1 cellular context compared by ENCODE assay signal in the genomic region with DNA sequence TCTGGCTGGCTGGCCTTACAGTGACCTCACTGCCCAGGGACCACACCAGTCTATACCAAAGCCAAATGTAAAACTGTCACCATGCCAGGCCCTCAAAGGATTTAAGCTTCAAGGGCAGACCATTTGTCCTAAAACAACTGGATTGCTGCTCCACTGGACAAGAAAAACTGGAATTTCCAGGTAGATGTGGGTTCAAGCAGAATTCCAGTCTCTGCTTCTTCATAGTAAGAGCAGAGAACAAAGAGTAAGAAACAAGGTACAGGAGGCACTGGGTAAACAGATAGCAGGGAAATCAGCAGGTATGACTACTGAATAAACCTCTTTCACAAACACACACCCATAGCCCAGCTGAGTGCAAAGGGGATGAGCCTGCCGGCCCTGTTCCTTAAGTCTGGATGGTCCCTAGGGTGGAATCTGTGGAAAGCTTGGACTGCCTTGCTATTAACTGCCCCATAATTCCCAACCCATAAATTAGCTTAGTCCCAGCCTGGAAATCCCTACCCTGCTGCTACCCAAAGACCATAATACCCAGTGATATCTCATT.
TF ChIP-seq lines count a peak whose summit lies in the region.

No MANE protein-coding gene starts in this region.

TF ChIP-seq in GM12878, 131 proteins besides CTCF, POLR2A, EP300 and RAD21 (continued from another document):
- TF ChIP-seq, protein P1, sequence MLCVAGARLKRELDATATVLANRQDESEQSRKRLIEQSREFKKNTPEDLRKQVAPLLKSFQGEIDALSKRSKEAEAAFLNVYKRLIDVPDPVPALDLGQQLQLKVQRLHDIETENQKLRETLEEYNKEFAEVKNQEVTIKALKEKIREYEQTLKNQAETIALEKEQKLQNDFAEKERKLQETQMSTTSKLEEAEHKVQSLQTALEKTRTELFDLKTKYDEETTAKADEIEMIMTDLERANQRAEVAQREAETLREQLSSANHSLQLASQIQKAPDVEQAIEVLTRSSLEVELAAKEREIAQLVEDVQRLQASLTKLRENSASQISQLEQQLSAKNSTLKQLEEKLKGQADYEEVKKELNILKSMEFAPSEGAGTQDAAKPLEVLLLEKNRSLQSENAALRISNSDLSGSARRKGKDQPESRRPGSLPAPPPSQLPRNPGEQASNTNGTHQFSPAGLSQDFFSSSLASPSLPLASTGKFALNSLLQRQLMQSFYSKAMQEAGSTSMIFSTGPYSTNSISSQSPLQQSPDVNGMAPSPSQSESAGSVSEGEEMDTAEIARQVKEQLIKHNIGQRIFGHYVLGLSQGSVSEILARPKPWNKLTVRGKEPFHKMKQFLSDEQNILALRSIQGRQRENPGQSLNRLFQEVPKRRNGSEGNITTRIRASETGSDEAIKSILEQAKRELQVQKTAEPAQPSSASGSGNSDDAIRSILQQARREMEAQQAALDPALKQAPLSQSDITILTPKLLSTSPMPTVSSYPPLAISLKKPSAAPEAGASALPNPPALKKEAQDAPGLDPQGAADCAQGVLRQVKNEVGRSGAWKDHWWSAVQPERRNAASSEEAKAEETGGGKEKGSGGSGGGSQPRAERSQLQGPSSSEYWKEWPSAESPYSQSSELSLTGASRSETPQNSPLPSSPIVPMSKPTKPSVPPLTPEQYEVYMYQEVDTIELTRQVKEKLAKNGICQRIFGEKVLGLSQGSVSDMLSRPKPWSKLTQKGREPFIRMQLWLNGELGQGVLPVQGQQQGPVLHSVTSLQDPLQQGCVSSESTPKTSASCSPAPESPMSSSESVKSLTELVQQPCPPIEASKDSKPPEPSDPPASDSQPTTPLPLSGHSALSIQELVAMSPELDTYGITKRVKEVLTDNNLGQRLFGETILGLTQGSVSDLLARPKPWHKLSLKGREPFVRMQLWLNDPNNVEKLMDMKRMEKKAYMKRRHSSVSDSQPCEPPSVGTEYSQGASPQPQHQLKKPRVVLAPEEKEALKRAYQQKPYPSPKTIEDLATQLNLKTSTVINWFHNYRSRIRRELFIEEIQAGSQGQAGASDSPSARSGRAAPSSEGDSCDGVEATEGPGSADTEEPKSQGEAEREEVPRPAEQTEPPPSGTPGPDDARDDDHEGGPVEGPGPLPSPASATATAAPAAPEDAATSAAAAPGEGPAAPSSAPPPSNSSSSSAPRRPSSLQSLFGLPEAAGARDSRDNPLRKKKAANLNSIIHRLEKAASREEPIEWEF (IDR thresholded peaks at IDR 0.05; ENCODE audit: insufficient replicate concordance, low read depth, low read length), result no peak
- no peak for TF ChIP-seq RBBP5 (conservative IDR thresholded peaks at IDR 0.05)
- no peak for TF ChIP-seq PAX8 (IDR thresholded peaks at IDR 0.05)
- TF ChIP-seq, protein P2, sequence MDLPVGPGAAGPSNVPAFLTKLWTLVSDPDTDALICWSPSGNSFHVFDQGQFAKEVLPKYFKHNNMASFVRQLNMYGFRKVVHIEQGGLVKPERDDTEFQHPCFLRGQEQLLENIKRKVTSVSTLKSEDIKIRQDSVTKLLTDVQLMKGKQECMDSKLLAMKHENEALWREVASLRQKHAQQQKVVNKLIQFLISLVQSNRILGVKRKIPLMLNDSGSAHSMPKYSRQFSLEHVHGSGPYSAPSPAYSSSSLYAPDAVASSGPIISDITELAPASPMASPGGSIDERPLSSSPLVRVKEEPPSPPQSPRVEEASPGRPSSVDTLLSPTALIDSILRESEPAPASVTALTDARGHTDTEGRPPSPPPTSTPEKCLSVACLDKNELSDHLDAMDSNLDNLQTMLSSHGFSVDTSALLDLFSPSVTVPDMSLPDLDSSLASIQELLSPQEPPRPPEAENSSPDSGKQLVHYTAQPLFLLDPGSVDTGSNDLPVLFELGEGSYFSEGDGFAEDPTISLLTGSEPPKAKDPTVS (IDR thresholded peaks at IDR 0.05; ENCODE audit: low read depth, low read length), result no peak
- no peak for TF ChIP-seq IKZF1 (conservative IDR thresholded peaks at IDR 0.05)
- no peak for TF ChIP-seq HCFC1 (IDR thresholded peaks at IDR 0.05; ENCODE audit: low read length)
- no peak for TF ChIP-seq GABPA (IDR thresholded peaks at IDR 0.05; ENCODE audit: low read depth)
- no peak for TF ChIP-seq EZH2 (IDR thresholded peaks at IDR 0.05; ENCODE audit: borderline replicate concordance, control insufficient read depth, low read depth, low read length)
- no peak for TF ChIP-seq HDAC6 (IDR thresholded peaks at IDR 0.05; ENCODE audit: unreplicated experiment)
- TF ChIP-seq KAT2A (conservative IDR thresholded peaks at IDR 0.05; ENCODE audit: control insufficient read depth, low read depth, low read length), result no peak
